Comparison of ENCODE assay signal across 9 cellular contexts in the genomic region with DNA sequence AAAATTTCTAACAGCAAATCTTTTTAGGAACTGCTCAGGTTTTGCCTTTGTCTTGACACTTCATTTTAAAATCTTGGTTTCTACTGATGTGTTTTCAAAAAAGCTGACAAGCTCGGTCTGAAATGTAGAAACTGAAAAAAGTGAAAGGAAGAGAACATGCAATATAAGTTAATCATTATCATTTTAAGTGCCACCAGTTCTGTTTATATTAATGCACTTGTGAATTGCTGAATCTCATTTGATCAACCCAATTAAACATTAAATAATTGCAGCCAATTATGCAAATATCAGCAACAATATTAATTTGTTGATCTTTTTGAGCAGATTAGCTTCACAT.
DNase-seq lines count a peak whose midpoint lies in the region; ATAC-seq and TF ChIP-seq lines count a peak whose summit lies in the region.
"Had no signal": no experiment of that assay in that cellular context is flagged by ENCODE, and none has a peak within 500 bp of the region (broad histone marks: within the 10 kb centered on the region; RNA-seq: fewer than 3 reads in every experiment).

No MANE protein-coding gene starts in this region.

- ATAC-seq in GM19025 (IDR thresholded peaks at IDR 0.05; ENCODE audit: low read depth, unreplicated experiment) = peak; percentile 54
- ATAC-seq in HG03045 (IDR thresholded peaks at IDR 0.05; ENCODE audit: unreplicated experiment) = peak; percentile 34
- ATAC-seq in heart right ventricle = no peak
- ATAC-seq in left cardiac atrium = no peak
- ATAC-seq: foreskin keratinocyte had no signal

- no peak overlapping the region for H3K4me3 ChIP-seq in heart right ventricle

- intact Hi-C loops in heart right ventricle (cut with DNase I) (no loop called here), left cardiac atrium (cut with DNase I) (no loop called here)

- H3K27me3 ChIP-seq in heart right ventricle = no peaks in the 10 kb centered on the region
- H3K27me3 ChIP-seq: foreskin keratinocyte had no signal

- in situ Hi-C loops in ACHN (cut with HindIII; ENCODE audit: low pct_ligation_motif_present, low pct_unique_long_range_greater_than_20kb, low sequenced_read_pairs) = no loop called here

- no peaks in the 10 kb centered on the region for H3K9me3 ChIP-seq in heart right ventricle

- H3K4me1 Mint-ChIP-seq in activated naive CD8-positive, alpha-beta T cell (ENCODE audit: low read depth) = peaks cover 20% of the 10 kb centered on the region

- DNase-seq in ACHN (peak; percentile 28), NOMO-1 treated with DMSO at 0.1 percent for 48 hours (lab: John Stamatoyannopoulos, UW; ENCODE audit: unreplicated experiment) (no peak), heart right ventricle (no peak), left cardiac atrium (no peak), DMS153 treated with DMSO at 0.1 percent for 48 hours (lab: John Stamatoyannopoulos, UW; ENCODE audit: unreplicated experiment) (no peak)
- DNase-seq: foreskin keratinocyte had no signal

- peaks cover 0 to 17% (median 0%) of the 10 kb centered on the region in 9 donors for H3K4me1 ChIP-seq in heart right ventricle
- H3K4me1 ChIP-seq: foreskin keratinocyte had no signal

- H3K4me3 Mint-ChIP-seq in activated naive CD8-positive, alpha-beta T cell = peak overlapping the region; percentile 74

- H3K9me3 Mint-ChIP-seq in activated naive CD8-positive, alpha-beta T cell (ENCODE audit: low read depth) = no peaks in the 10 kb centered on the region

- H3K27ac ChIP-seq in heart right ventricle = peak overlapping the region in 1 of 10 donors; percentile 71
- H3K27ac ChIP-seq: foreskin keratinocyte had no signal

- peaks cover 0 to 14% (median 0%) of the 10 kb centered on the region in 9 donors for H3K36me3 ChIP-seq in heart right ventricle

- H3K27ac Mint-ChIP-seq in activated naive CD8-positive, alpha-beta T cell = peak overlapping the region; percentile 9

- TF ChIP-seq CTCF in heart right ventricle (IDR thresholded peaks at IDR 0.05) = no peak

- 65 to 87% methylated on average over 1 of the region's 1 CpG for WGBS in heart right ventricle, 2 donors

- no peaks in the 10 kb centered on the region for H3K36me3 Mint-ChIP-seq in activated naive CD8-positive, alpha-beta T cell

- no peaks in the 10 kb centered on the region for H3K27me3 Mint-ChIP-seq in activated naive CD8-positive, alpha-beta T cell

Comparison
In these comparisons a context has a peak if more than half of its experiments do, and no peak if none do; other contexts are left out.
1. ATAC-seq: peak in GM19025 (single experiment) and HG03045 (single experiment); none in heart right ventricle (0 of 8) and left cardiac atrium (0 of 2).